15 cellular contexts compared by ENCODE assay signal in the genomic region with DNA sequence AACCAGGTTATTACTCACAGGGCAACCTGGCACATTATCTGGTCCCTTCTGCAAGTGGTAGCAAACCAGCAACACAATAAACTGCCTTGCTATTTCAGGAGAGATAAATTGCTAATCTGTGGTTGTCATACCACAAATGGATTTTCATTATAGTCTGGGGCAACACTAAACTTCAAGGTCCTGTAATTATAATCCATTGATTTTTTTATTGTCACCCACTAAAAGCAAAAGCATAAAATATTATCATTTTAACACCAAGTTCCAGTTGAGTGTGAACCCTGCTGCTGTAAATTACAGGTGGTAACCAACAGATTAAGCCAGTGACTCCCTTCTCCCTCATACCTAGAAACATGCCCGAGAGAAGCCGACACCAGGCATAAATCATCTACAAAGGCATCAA. TPM values are rescaled to one million over a fixed set of nuclear protein-coding genes. Genes with fewer than 3 reads are reported as not detected.
DNase-seq lines count a peak whose midpoint lies in the region; TF ChIP-seq lines count a peak whose summit lies in the region.
"Had no signal": no experiment of that assay in that cellular context is flagged by ENCODE, and none has a peak within 500 bp of the region (broad histone marks: within the 10 kb centered on the region; RNA-seq: fewer than 3 reads in every experiment).

No MANE protein-coding gene starts in this region.

- H2AFZ ChIP-seq in neural cell (ENCODE audit: low read depth, low read length): no peak overlapping the region
- H2AFZ ChIP-seq: GM23248 had no signal

- peaks cover 46% of the 10 kb centered on the region for H3K4me1 Mint-ChIP-seq in progenitor cell of endocrine pancreas (ENCODE audit: low read depth)
- H3K4me1 Mint-ChIP-seq: CD4-positive, CD25-positive, alpha-beta regulatory T cell; CD8-positive, alpha-beta memory T cell had no signal

- no peak overlapping the region for H3K9ac ChIP-seq in neural cell (ENCODE audit: low read length)
- H3K9ac ChIP-seq: GM23248 had no signal

- no peak overlapping the region for H3K4me3 Mint-ChIP-seq in progenitor cell of endocrine pancreas (ENCODE audit: low read depth)
- H3K4me3 Mint-ChIP-seq: CD4-positive, CD25-positive, alpha-beta regulatory T cell; CD8-positive, alpha-beta memory T cell had no signal

- no peak overlapping the region for H3K27ac Mint-ChIP-seq in progenitor cell of endocrine pancreas
- H3K27ac Mint-ChIP-seq: CD4-positive, CD25-positive, alpha-beta regulatory T cell; CD8-positive, alpha-beta memory T cell had no signal

- no peaks in the 10 kb centered on the region for H4K20me1 ChIP-seq in neural cell (ENCODE audit: insufficient read depth)

- peaks cover 9% of the 10 kb centered on the region for H3K36me3 Mint-ChIP-seq in progenitor cell of endocrine pancreas (ENCODE audit: insufficient read depth)
- H3K36me3 Mint-ChIP-seq: CD4-positive, CD25-positive, alpha-beta regulatory T cell; CD8-positive, alpha-beta memory T cell had no signal

- H3K4me3 ChIP-seq in neural cell (ENCODE audit: low read length): no peak overlapping the region
- H3K4me3 ChIP-seq: GM23248, HAP-1 had no signal

- H3K4me2 ChIP-seq in neural cell (ENCODE audit: low read length): no peak overlapping the region

- no peaks in the 10 kb centered on the region for H3K79me2 ChIP-seq in neural cell (replicated peaks; ENCODE audit: insufficient read depth, low read length)

- no peaks in the 10 kb centered on the region for H3K9me3 ChIP-seq in neural cell (ENCODE audit: low read length)
- H3K9me3 ChIP-seq: BE2C, Caco-2, HAP-1 had no signal

- peaks cover 7% of the 10 kb centered on the region for H3K9me3 Mint-ChIP-seq in progenitor cell of endocrine pancreas (ENCODE audit: low read depth)

- TF ChIP-seq EP300 in neural cell (conservative IDR thresholded peaks at IDR 0.05; ENCODE audit: poor library complexity, severe bottlenecking): no peak

- no peaks in the 10 kb centered on the region for H3K36me3 ChIP-seq in neural cell (ENCODE audit: insufficient read depth, low read length)
- H3K36me3 ChIP-seq: BE2C, HAP-1 had no signal

- peak; percentile 80 for DNase-seq in COR-L47 (lab: John Stamatoyannopoulos, UW)
- DNase-seq in NCI-H1417 (lab: John Stamatoyannopoulos, UW): peak in 2 of 3 experiments; percentile 14 to 90
- DNase-seq in NCI-H2227 (lab: John Stamatoyannopoulos, UW; ENCODE audit: unreplicated experiment): peak; percentile 93
- DNase-seq in progenitor cell of endocrine pancreas (ENCODE audit: low spot score, unreplicated experiment): no peak
- DNase-seq in kidney glomerular epithelial cell (lab: John Stamatoyannopoulos, UW): no peak
- DNase-seq in effector CD8-positive, alpha-beta T cell (lab: John Stamatoyannopoulos, UW): no peak
- DNase-seq: ACHN; BE2C; C1 segment of cervical spinal cord; Caco-2; CD4-positive, CD25-positive, alpha-beta regulatory T cell; CD8-positive, alpha-beta memory T cell; GM23248 had no signal

- H3F3A ChIP-seq in neural cell (ENCODE audit: insufficient read depth, low read length, poor library complexity, severe bottlenecking): no peaks in the 10 kb centered on the region

- H3K27ac ChIP-seq in neural cell (ENCODE audit: low read length): no peak overlapping the region
- H3K27ac ChIP-seq: GM23248 had no signal

- TF ChIP-seq CTCF in neural cell (IDR thresholded peaks at IDR 0.05; ENCODE audit: poor library complexity, severe bottlenecking): no peak
- TF ChIP-seq CTCF in progenitor cell of endocrine pancreas (IDR thresholded peaks at IDR 0.05; ENCODE audit: unreplicated experiment): no peak

- H3K9me2 ChIP-seq in neural cell (ENCODE audit: insufficient read depth, low read length): no peaks in the 10 kb centered on the region

- TF ChIP-seq RAD21 in neural cell (conservative IDR thresholded peaks at IDR 0.05): no peak

- H3K27me3 ChIP-seq in neural cell (ENCODE audit: insufficient read depth, low read depth, low read length): no peaks in the 10 kb centered on the region
- H3K27me3 ChIP-seq: BE2C had no signal

- H3K27me3 Mint-ChIP-seq in progenitor cell of endocrine pancreas: peaks cover 5% of the 10 kb centered on the region
- H3K27me3 Mint-ChIP-seq: CD4-positive, CD25-positive, alpha-beta regulatory T cell; CD8-positive, alpha-beta memory T cell had no signal

TF ChIP-seq in neural cell, 6 proteins besides CTCF, POLR2A, EP300 and RAD21:
- TF ChIP-seq POLR2AphosphoS5 (IDR thresholded peaks at IDR 0.05) (peak; percentile 40), SMC3 (conservative IDR thresholded peaks at IDR 0.05; ENCODE audit: poor library complexity) (no peak), EZH2 (IDR thresholded peaks at IDR 0.05; ENCODE audit: borderline replicate concordance, insufficient read depth, low read length, poor library complexity, severe bottlenecking) (no peak), TAF1 (IDR thresholded peaks at IDR 0.05; ENCODE audit: low read depth) (no peak)
- TF ChIP-seq, protein P1, sequence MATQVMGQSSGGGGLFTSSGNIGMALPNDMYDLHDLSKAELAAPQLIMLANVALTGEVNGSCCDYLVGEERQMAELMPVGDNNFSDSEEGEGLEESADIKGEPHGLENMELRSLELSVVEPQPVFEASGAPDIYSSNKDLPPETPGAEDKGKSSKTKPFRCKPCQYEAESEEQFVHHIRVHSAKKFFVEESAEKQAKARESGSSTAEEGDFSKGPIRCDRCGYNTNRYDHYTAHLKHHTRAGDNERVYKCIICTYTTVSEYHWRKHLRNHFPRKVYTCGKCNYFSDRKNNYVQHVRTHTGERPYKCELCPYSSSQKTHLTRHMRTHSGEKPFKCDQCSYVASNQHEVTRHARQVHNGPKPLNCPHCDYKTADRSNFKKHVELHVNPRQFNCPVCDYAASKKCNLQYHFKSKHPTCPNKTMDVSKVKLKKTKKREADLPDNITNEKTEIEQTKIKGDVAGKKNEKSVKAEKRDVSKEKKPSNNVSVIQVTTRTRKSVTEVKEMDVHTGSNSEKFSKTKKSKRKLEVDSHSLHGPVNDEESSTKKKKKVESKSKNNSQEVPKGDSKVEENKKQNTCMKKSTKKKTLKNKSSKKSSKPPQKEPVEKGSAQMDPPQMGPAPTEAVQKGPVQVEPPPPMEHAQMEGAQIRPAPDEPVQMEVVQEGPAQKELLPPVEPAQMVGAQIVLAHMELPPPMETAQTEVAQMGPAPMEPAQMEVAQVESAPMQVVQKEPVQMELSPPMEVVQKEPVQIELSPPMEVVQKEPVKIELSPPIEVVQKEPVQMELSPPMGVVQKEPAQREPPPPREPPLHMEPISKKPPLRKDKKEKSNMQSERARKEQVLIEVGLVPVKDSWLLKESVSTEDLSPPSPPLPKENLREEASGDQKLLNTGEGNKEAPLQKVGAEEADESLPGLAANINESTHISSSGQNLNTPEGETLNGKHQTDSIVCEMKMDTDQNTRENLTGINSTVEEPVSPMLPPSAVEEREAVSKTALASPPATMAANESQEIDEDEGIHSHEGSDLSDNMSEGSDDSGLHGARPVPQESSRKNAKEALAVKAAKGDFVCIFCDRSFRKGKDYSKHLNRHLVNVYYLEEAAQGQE (IDR thresholded peaks at IDR 0.05; ENCODE audit: borderline replicate concordance): no peak

RNA-seq across cellular contexts. Expression of gene SOX9, which starts 51.1 kb away (rescaled TPM):
- polyA plus RNA-seq in neural cell: 0.34 and 0.68 TPM in 2 replicates
- 0.73 and 1.3 TPM in 2 replicates for polyA minus RNA-seq in neural cell
- 190 and 219 TPM in 2 replicates for total RNA-seq in progenitor cell of endocrine pancreas
- total RNA-seq: CD4-positive, CD25-positive, alpha-beta regulatory T cell; CD8-positive, alpha-beta memory T cell had no signal
- polyA plus RNA-seq: CD4-positive, CD25-positive, alpha-beta regulatory T cell; CD8-positive, alpha-beta memory T cell had no signal

Comparison
In these comparisons a context has a peak if more than half of its experiments do, and no peak if none do; other contexts are left out.
1. DNase-seq: peak in COR-L47 (single experiment), NCI-H1417 (2 of 3) and NCI-H2227 (single experiment); none in progenitor cell of endocrine pancreas (single experiment), kidney glomerular epithelial cell (single experiment) and effector CD8-positive, alpha-beta T cell (single experiment).